Comparison of ENCODE assay signal across 15 cellular contexts in the genomic region with DNA sequence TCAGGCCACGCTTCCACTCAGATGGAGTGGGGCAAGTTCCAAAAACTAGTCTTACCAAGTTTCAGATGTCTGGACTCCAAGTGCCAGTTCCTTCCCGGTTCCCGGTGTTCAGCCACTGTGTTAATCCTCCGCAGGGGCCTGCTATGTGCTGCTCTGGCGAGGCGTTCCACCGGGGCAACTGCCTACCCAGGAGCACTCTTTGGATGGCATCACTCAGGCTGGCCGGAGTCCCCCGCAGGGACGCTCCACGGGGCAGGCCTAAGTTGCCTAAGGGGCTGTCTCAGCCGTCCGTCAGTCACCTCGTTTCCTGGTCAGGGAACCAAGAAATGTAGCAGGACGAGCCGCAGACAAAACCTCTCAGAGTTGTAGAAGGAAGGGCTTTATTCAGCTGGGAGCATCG. TPM values are rescaled to one million over a fixed set of nuclear protein-coding genes. Genes with fewer than 3 reads are reported as not detected.
DNase-seq lines count a peak whose midpoint lies in the region; ATAC-seq, FAIRE-seq and TF ChIP-seq lines count a peak whose summit lies in the region.
"Had no signal": no experiment of that assay in that cellular context is flagged by ENCODE, and none has a peak within 500 bp of the region (broad histone marks: within the 10 kb centered on the region; RNA-seq: fewer than 3 reads in every experiment).

No MANE protein-coding gene starts in this region.

- peaks cover 96% of the 10 kb centered on the region for H3K36me3 Mint-ChIP-seq in activated T-cell treated with anti-CD3 and anti-CD28 coated beads, Interleukin-2, amount 50 U/mL, for 24 hours (ENCODE audit: low read depth)

- peak; percentile 5; the same call in 1 of the 3 replicates for ATAC-seq in K562
- ATAC-seq: lower lobe of right lung had no signal

- H3K4me3 ChIP-seq in HEK293 (ENCODE audit: low read depth, low read length) (no peak overlapping the region), K562 (no peak overlapping the region), skeletal muscle tissue (ENCODE audit: low read length in 3 of 3) (peak overlapping the region in 1 of 3 donors; percentile 22), ascending aorta (no peak overlapping the region)
- H3K4me3 ChIP-seq: esophagus squamous epithelium, lower lobe of right lung had no signal

- BruUV-seq in K562 (replicated peaks; lab: Mats Ljungman, UMichigan) = no TSS peak

- no peaks in the 10 kb centered on the region; the same call in 1 of the 2 replicates for H4K20me1 ChIP-seq in K562 (replicated peaks; ENCODE audit: control insufficient read depth, insufficient read depth, low read length)

- no peak overlapping the region for H3K4me2 ChIP-seq in K562 (ENCODE audit: insufficient read depth, low read length)

- H3K9ac ChIP-seq in K562 (ENCODE audit: insufficient read depth in 1 of 2, low read depth in 2 of 2, low read length in 2 of 2) (no peak overlapping the region; a peak in 1 of 4 replicates), skeletal muscle tissue (ENCODE audit: low read depth in 1 of 3, low read length in 3 of 3) (peak overlapping the region in 2 of 3 donors; percentile 57)

- TF ChIP-seq RAD21 in K562 (CRISPR knock-in tag; conservative IDR thresholded peaks at IDR 0.05 in 1 of 2, IDR thresholded peaks at IDR 0.05 in 1 of 2) = no peak

- no peak overlapping the region for H2AFZ ChIP-seq in K562 (ENCODE audit: low read depth, low read length)

- H3K27me3 ChIP-seq in K562 (ENCODE audit: control insufficient read depth in 2 of 2, insufficient read depth in 2 of 2, low read length in 2 of 2) = no peaks in the 10 kb centered on the region
- no peaks in the 10 kb centered on the region for H3K27me3 ChIP-seq in skeletal muscle tissue (ENCODE audit: control insufficient read depth in 3 of 3, insufficient read depth in 3 of 3, low read length in 3 of 3)
- no peaks in the 10 kb centered on the region for H3K27me3 ChIP-seq in ascending aorta
- H3K27me3 ChIP-seq: esophagus squamous epithelium had no signal

- H3K9me1 ChIP-seq in K562 (ENCODE audit: control insufficient read depth, insufficient read depth, low read length) = no peaks in the 10 kb centered on the region

- H3K27ac ChIP-seq in HEK293 (ENCODE audit: extremely low read depth, low read depth, low read length) (no peak overlapping the region), K562 (ENCODE audit: extremely low read depth, low read depth, low read length) (no peak overlapping the region; the same call in 2 of the 3 replicates), skeletal muscle tissue (ENCODE audit: low read depth, low read length) (no peak overlapping the region), ascending aorta (no peak overlapping the region)
- H3K27ac ChIP-seq: esophagus squamous epithelium, lower lobe of right lung had no signal

- H3K36me3 ChIP-seq in HEK293 (ENCODE audit: control insufficient read depth in 2 of 2, insufficient read depth in 1 of 2, low read length in 2 of 2) (peaks cover 16 to 43% of the 10 kb centered on the region in 2 experiments), K562 (ENCODE audit: control insufficient read depth, insufficient read depth, low read length) (peaks cover 34% of the 10 kb centered on the region), skeletal muscle tissue (ENCODE audit: control insufficient read depth in 3 of 3, insufficient read depth in 3 of 3, low read length in 3 of 3) (peaks cover 17 to 29% (median 26%) of the 10 kb centered on the region in 3 donors), ascending aorta (peaks cover 32 to 35% of the 10 kb centered on the region in 2 donors)

- H3K27me3 Mint-ChIP-seq in activated T-cell treated with anti-CD3 and anti-CD28 coated beads, Interleukin-2, amount 50 U/mL, for 24 hours = no peaks in the 10 kb centered on the region
- H3K27me3 Mint-ChIP-seq: activated naive CD4-positive, alpha-beta T cell treated with anti-CD3 and anti-CD28 coated beads, Interleukin-2, amount 50 U/mL, for 24 hours had no signal

- intact Hi-C loops in K562 (cut with micrococcal nuclease) (no loop called here), ascending aorta (cut with DNase I) (no loop called here)

- H3K4me1 Mint-ChIP-seq in activated T-cell treated with anti-CD3 and anti-CD28 coated beads, Interleukin-2, amount 50 U/mL, for 24 hours (ENCODE audit: low read depth) = peaks cover 41% of the 10 kb centered on the region

- no peaks in the 10 kb centered on the region for H3K4me1 ChIP-seq in HEK293 (ENCODE audit: control insufficient read depth, insufficient read depth, low read length)
- peaks cover 11 to 12% of the 10 kb centered on the region in 2 experiments; a peak in 4 of 5 replicates for H3K4me1 ChIP-seq in K562 (replicated peaks in 1 of 2; ENCODE audit: control insufficient read depth in 2 of 2, insufficient read depth in 2 of 2, low read length in 2 of 2)
- peaks cover 10 to 11% (median 11%) of the 10 kb centered on the region in 3 donors for H3K4me1 ChIP-seq in skeletal muscle tissue (ENCODE audit: control insufficient read depth in 3 of 3, insufficient read depth in 3 of 3, low read length in 3 of 3)
- peaks cover 0 to 13% of the 10 kb centered on the region in 2 donors for H3K4me1 ChIP-seq in ascending aorta

- in situ Hi-C loops in K562 (cut with MboI) = no loop called here

- TF ChIP-seq CTCF in HEK293 (tag by site-specific recombination; IDR thresholded peaks at IDR 0.05) = no peak
- no peak for TF ChIP-seq CTCF in K562 (IDR thresholded peaks at IDR 0.05 in 2 of 3, conservative IDR thresholded peaks at IDR 0.05 in 1 of 3; ENCODE audit: insufficient read depth in 2 of 3, low read depth in 1 of 3, low read length in 3 of 3)
- TF ChIP-seq CTCF in ascending aorta (IDR thresholded peaks at IDR 0.05) = no peak

- POLR2A ChIA-PET in HEK293 (lab: Yijun Ruan, JAX) = no interaction called here
- POLR2A ChIA-PET in K562 (lab: Yijun Ruan, JAX) = no interaction called here

- peak overlapping the region; percentile 35 for H3K27ac Mint-ChIP-seq in activated T-cell treated with anti-CD3 and anti-CD28 coated beads, Interleukin-2, amount 50 U/mL, for 24 hours

- no peak for TF ChIP-seq POLR2A in K562 (conservative IDR thresholded peaks at IDR 0.05)

- no peak overlapping the region for H3K4me3 Mint-ChIP-seq in activated T-cell treated with anti-CD3 and anti-CD28 coated beads, Interleukin-2, amount 50 U/mL, for 24 hours

- WGBS in K562 (ENCODE audit: insufficient coverage, low coverage, missing lambda C conversion rate) = 87% methylated on average over 17 of the region's 17 CpGs

- no peaks in the 10 kb centered on the region for H3K9me3 ChIP-seq in HEK293 (ENCODE audit: control insufficient read depth, insufficient read depth, low read depth, low read length)
- 0 out of 2 replicates have a peak, but pooled peaks cover 2% of the 10 kb centered on the region for H3K9me3 ChIP-seq in K562 (replicated peaks; ENCODE audit: control insufficient read depth, insufficient read depth, low read depth, low read length)
- H3K9me3 ChIP-seq in skeletal muscle tissue (ENCODE audit: control insufficient read depth in 3 of 3, low read length in 3 of 3) = no peaks in the 10 kb centered on the region
- H3K9me3 ChIP-seq in ascending aorta = no peaks in the 10 kb centered on the region
- H3K9me3 ChIP-seq: esophagus squamous epithelium, lower lobe of right lung had no signal

- DNase-seq in activated T-cell treated with anti-CD3 and anti-CD28 coated beads, Interleukin-2, amount 50 U/mL, for 24 hours = peak; percentile 51
- DNase-seq in activated T-cell treated with anti-CD3 and anti-CD28 coated beads for 4 hours = no peak
- no peak for DNase-seq in K562 (ENCODE audit: extremely low read depth in 1 of 4, low spot score in 3 of 4)
- no peak for DNase-seq in ascending aorta (ENCODE audit: low spot score in 2 of 2)
- no peak for DNase-seq in NCI-H2196 treated with DMSO at 0.1 percent for 48 hours (lab: John Stamatoyannopoulos, UW; ENCODE audit: unreplicated experiment)
- DNase-seq in retina = no peak
- DNase-seq: esophagus squamous epithelium, hippocampal formation, lower lobe of right lung, NCI-H1694 treated with DMSO at 0.1 percent for 48 hours, NCI-H748 treated with DMSO at 0.1 percent for 48 hours, nucleus accumbens had no signal

- no peak for TF ChIP-seq EP300 in K562 (IDR thresholded peaks at IDR 0.05; ENCODE audit: low read length)

- CTCF ChIA-PET in HEK293 (lab: Yijun Ruan, JAX) (interaction anchor here (1.7 kb wide), 1 partner anchor 14 kb away, joined by 5 read pairs; no protein-coding TSS in a partner anchor), K562 (lab: Yijun Ruan, JAX; ENCODE audit: low intra/inter-chr PET ratio) (no interaction called here)

- peaks cover 10% of the 10 kb centered on the region for H3K9me3 Mint-ChIP-seq in activated T-cell treated with anti-CD3 and anti-CD28 coated beads, Interleukin-2, amount 50 U/mL, for 24 hours
- H3K9me3 Mint-ChIP-seq: activated naive CD4-positive, alpha-beta T cell treated with anti-CD3 and anti-CD28 coated beads, Interleukin-2, amount 50 U/mL, for 24 hours had no signal

- peaks cover 28% of the 10 kb centered on the region for H3K79me2 ChIP-seq in K562 (ENCODE audit: control insufficient read depth, insufficient read depth, low read length)

- no peak for FAIRE-seq in K562 (lab: Jason Lieb, UNC)

TF ChIP-seq in HEK293, 187 proteins besides CTCF, POLR2A, EP300 and RAD21 (continues in another document):
- no peak for TF ChIP-seq ZNF571 (tag by site-specific recombination; IDR thresholded peaks at IDR 0.05)
- 0 out of 2 replicates have a peak, but pooled peaks have one; percentile 47 for TF ChIP-seq ZNF677 (tag by site-specific recombination; IDR thresholded peaks at IDR 0.05)

TF ChIP-seq in K562, 482 proteins besides CTCF, POLR2A, EP300 and RAD21 (continues in another document):
- 0 out of 2 replicates have a peak, but pooled peaks have one; percentile 12 for TF ChIP-seq POLR2AphosphoS2 (IDR thresholded peaks at IDR 0.05; ENCODE audit: low read length)

RNA-seq across cellular contexts. Expression of a gene that starts 5.2 kb away (rescaled TPM):
- 346 and 447 TPM in 2 replicates for total RNA-seq in K562 (2011; cell fraction: chromatin; rRNA removed; ENCODE audit: low replicate concordance)
- total RNA-seq in K562 (2011; cell fraction: nucleolus; rRNA removed) = 526 and 614 TPM in 2 replicates
- total RNA-seq in K562 (2011; cell fraction: nucleoplasm; rRNA removed) = 1,360 and 2,588 TPM in 2 replicates
- total RNA-seq in K562 (2014; rRNA removed) (4,345 and 7,063 TPM in 2 replicates), K562 (2014; rRNA removed; fragmentation: Illumina TruSeq; extraction: Trizol) (6,408 and 7,046 TPM in 2 replicates), K562 (2015; rRNA removed; fragmentation: Illumina TruSeq; extraction: Trizol) (6,302 and 6,440 TPM in 2 replicates), K562 (2021) (3,252 and 3,488 TPM in 2 replicates), skeletal muscle tissue (9,051 TPM), ascending aorta (1,118 TPM)
- polyA plus RNA-seq in K562 (2011; rRNA removed) (4,543 and 4,761 TPM in 2 replicates), K562 (2014; fragmentation: Illumina TruSeq; extraction: Trizol) (5,425 and 5,953 TPM in 2 replicates), K562 (2014; fragmentation: Nextera tagmentation; extraction: Ambion mirVana) (1,000 to 10,000 TPM; 5,181 to 6,445 TPM), K562 (2014; rRNA removed) (7,344 and 10,689 TPM in 2 replicates)
- polyA plus RNA-seq in K562 (2011; cell fraction: cytosol; rRNA removed) = 2,442 and 6,019 TPM in 2 replicates
- polyA plus RNA-seq in K562 (2011; cell fraction: nucleus; rRNA removed) = 1,013 and 2,216 TPM in 2 replicates
- polyA plus RNA-seq in K562 (2012) = 5,059 and 9,769 TPM in 2 replicates
- polyA minus RNA-seq in K562 (2011; rRNA and poly(A)+ RNA removed) = 6,635 and 7,075 TPM in 2 replicates
- 1,206 and 1,219 TPM in 2 replicates for polyA minus RNA-seq in K562 (2011; cell fraction: cytosol; rRNA and poly(A)+ RNA removed)
- 123 and 336 TPM in 2 replicates for polyA minus RNA-seq in K562 (2011; cell fraction: nucleus; rRNA and poly(A)+ RNA removed)

Comparison
In these comparisons a context has a peak if more than half of its experiments do, and no peak if none do; other contexts are left out.
1. H3K9ac ChIP-seq: peak in skeletal muscle tissue (2 of 3); none in K562 (0 of 2).